8 cellular contexts compared by ENCODE assay signal in the genomic region with DNA sequence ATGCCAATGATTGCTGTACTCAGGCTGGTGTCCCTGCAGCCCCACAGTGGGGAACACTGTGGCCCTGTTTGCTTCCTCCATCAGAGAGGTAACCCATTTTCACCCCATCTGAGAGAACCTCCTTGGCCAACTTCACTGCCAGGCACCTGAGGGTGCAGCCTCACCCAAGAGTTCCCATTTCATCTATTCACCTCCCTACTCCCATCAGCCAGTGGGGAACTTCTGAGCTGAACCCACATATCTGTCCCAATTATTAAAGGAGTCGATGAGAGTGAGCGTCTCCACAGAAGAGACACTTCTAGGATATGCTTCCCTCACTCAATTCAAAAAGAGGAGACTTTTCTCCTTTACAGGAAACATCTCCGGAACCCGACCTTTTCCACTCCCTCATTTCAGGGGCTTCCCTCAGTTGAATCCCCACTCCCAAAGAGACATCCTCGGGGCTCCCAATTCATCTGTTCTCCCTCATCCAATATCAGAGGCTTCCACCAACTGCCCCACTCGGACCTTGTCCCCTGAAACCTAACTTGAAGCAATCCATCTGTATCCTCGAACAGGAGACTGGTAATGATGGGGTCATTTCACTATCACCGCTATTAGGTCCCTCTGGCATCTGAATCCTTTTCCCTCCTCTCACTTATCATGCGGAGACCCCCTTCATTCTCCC. TPM values are rescaled to one million over a fixed set of nuclear protein-coding genes. Genes with fewer than 3 reads are reported as not detected.
DNase-seq lines count a peak whose midpoint lies in the region; ATAC-seq and TF ChIP-seq lines count a peak whose summit lies in the region.

No MANE protein-coding gene starts in this region.

- H3K27ac ChIP-seq in DND-41 (ENCODE audit: low read length): peak overlapping the region; percentile 90
- peak overlapping the region; percentile 81 for H3K27ac ChIP-seq in RWPE2 (ENCODE audit: poor library complexity, severe bottlenecking)
- peak overlapping the region; percentile 96 to 100 (median 98) for H3K27ac ChIP-seq in esophagus muscularis mucosa (replicated peaks in 1 of 4)
- H3K27ac ChIP-seq in trophoblast cell (ENCODE audit: low read depth, low read length): peak overlapping the region; percentile 81

- H3K4me3 ChIP-seq in DND-41 (ENCODE audit: low read depth in 1 of 2, low read length in 2 of 2): peak overlapping the region; percentile 80 to 82
- peak overlapping the region; percentile 99 for H3K4me3 ChIP-seq in RWPE2 (ENCODE audit: severe bottlenecking)
- H3K4me3 ChIP-seq in esophagus muscularis mucosa: peak overlapping the region; percentile 77 to 95 (median 93)
- H3K4me3 ChIP-seq in trophoblast cell (ENCODE audit: low read depth, low read length): peak overlapping the region; percentile 93

- peaks cover 54% of the 10 kb centered on the region for H4K20me1 ChIP-seq in DND-41 (ENCODE audit: insufficient read depth, low read length)

- peaks cover 87% of the 10 kb centered on the region for H3K79me2 ChIP-seq in DND-41 (ENCODE audit: insufficient read depth, low read length)
- H3K79me2 ChIP-seq in trophoblast cell (ENCODE audit: control insufficient read depth, insufficient read depth, low read length, poor library complexity): peaks cover 26% of the 10 kb centered on the region

- WGBS in esophagus muscularis mucosa: 9% methylated on average over 9 of the region's 9 CpGs
- WGBS in trophoblast cell (ENCODE audit: extremely low coverage, insufficient coverage, insufficient read length): no CpG with 5 or more reads among the region's 9 CpGs

- TF ChIP-seq EP300 in esophagus muscularis mucosa (IDR thresholded peaks at IDR 0.05): no peak

- peak overlapping the region; percentile 97 for H2AK5ac ChIP-seq in trophoblast cell (ENCODE audit: low read length)

- peak overlapping the region; percentile 93 for H4K8ac ChIP-seq in trophoblast cell (ENCODE audit: low read depth, low read length)

- no peak for TF ChIP-seq POLR2A in esophagus muscularis mucosa (IDR thresholded peaks at IDR 0.05; ENCODE audit: low read depth)

- peak overlapping the region; percentile 97 for H2BK5ac ChIP-seq in trophoblast cell (ENCODE audit: low read depth, low read length, poor library complexity)

- H2AFZ ChIP-seq in DND-41 (ENCODE audit: low read depth, low read length): no peak overlapping the region
- peak overlapping the region; percentile 23 for H2AFZ ChIP-seq in trophoblast cell (ENCODE audit: insufficient read depth, low read length, poor library complexity)

- H2BK120ac ChIP-seq in trophoblast cell (ENCODE audit: insufficient read depth, low read length, poor library complexity): peak overlapping the region; percentile 96

- H3K4me2 ChIP-seq in DND-41 (ENCODE audit: insufficient read depth, low read length) (peak overlapping the region; percentile 91), trophoblast cell (ENCODE audit: low read length) (peak overlapping the region; percentile 77)

- H3K36me3 ChIP-seq in DND-41 (ENCODE audit: insufficient read depth, low read length) (peaks cover 19% of the 10 kb centered on the region), RWPE2 (ENCODE audit: low read depth) (peaks cover 32% of the 10 kb centered on the region), esophagus muscularis mucosa (no peaks in the 10 kb centered on the region), trophoblast cell (ENCODE audit: control insufficient read depth in 1 of 2, insufficient read depth in 2 of 2, low read length in 2 of 2) (peaks cover 0 to 8% of the 10 kb centered on the region in 2 experiments)

- no peaks in the 10 kb centered on the region for H3K9me3 ChIP-seq in DND-41 (ENCODE audit: insufficient read depth, low read length, severe bottlenecking)
- H3K9me3 ChIP-seq in RWPE2 (ENCODE audit: severe bottlenecking): no peaks in the 10 kb centered on the region
- no peaks in the 10 kb centered on the region for H3K9me3 ChIP-seq in esophagus muscularis mucosa
- no peaks in the 10 kb centered on the region for H3K9me3 ChIP-seq in trophoblast cell (ENCODE audit: insufficient read depth, low read depth, low read length)

- H3K18ac ChIP-seq in trophoblast cell (ENCODE audit: low read length): no peak overlapping the region

- no peak for TF ChIP-seq CTCF in DND-41 (IDR thresholded peaks at IDR 0.05; ENCODE audit: borderline replicate concordance, extremely low read depth, low read length, poor library complexity, severe bottlenecking)
- no peak for TF ChIP-seq CTCF in RWPE2 (IDR thresholded peaks at IDR 0.05; ENCODE audit: poor library complexity, severe bottlenecking)
- no peak for TF ChIP-seq CTCF in esophagus muscularis mucosa (IDR thresholded peaks at IDR 0.05)

- no peak for ATAC-seq in DND-41 (ENCODE audit: insufficient read depth, low read depth)
- ATAC-seq in RWPE2 (ENCODE audit: low read depth): no peak
- ATAC-seq in GM21737 (IDR thresholded peaks at IDR 0.05; ENCODE audit: unreplicated experiment): no peak
- no peak for ATAC-seq in HG02970 (IDR thresholded peaks at IDR 0.05; ENCODE audit: low FRiP score, unreplicated experiment)

- peak overlapping the region; percentile 12 for H2BK12ac ChIP-seq in trophoblast cell (ENCODE audit: low read length)

- H3K23ac ChIP-seq in trophoblast cell (ENCODE audit: low read length): no peak overlapping the region

- H3K27me3 ChIP-seq in DND-41 (ENCODE audit: insufficient read depth, low read length, poor library complexity) (no peaks in the 10 kb centered on the region), RWPE2 (ENCODE audit: insufficient read depth, poor library complexity, severe bottlenecking) (no peaks in the 10 kb centered on the region), esophagus muscularis mucosa (no peaks in the 10 kb centered on the region), trophoblast cell (ENCODE audit: insufficient read depth, low read length) (no peaks in the 10 kb centered on the region)

- H3K4me1 ChIP-seq in DND-41 (ENCODE audit: insufficient read depth, low read length) (peaks cover 63% of the 10 kb centered on the region), RWPE2 (ENCODE audit: insufficient read depth, poor library complexity, severe bottlenecking) (peaks cover 35% of the 10 kb centered on the region), esophagus muscularis mucosa (peaks cover 73 to 87% (median 84%) of the 10 kb centered on the region in 4 donors), trophoblast cell (ENCODE audit: control insufficient read depth in 1 of 2, insufficient read depth in 2 of 2, low read length in 2 of 2) (peaks cover 32 to 48% of the 10 kb centered on the region in 2 experiments)

- DNase-seq in DND-41 (no peak), RWPE2 (ENCODE audit: low spot score) (peak; percentile 71), esophagus muscularis mucosa (ENCODE audit: extremely low spot score) (no peak), trophoblast cell (no peak), NCI-H1105 treated with DMSO at 0.1 percent for 48 hours (lab: John Stamatoyannopoulos, UW) (no peak), ecto neural progenitor cell (ENCODE audit: low spot score) (no peak)

- H3K14ac ChIP-seq in trophoblast cell (ENCODE audit: low read length): peak overlapping the region; percentile 97

- peaks cover 24% of the 10 kb centered on the region for H3K79me1 ChIP-seq in trophoblast cell (ENCODE audit: low read length)

- peak overlapping the region; percentile 98 for H4K91ac ChIP-seq in trophoblast cell (ENCODE audit: low read depth, low read length)

- H4K12ac ChIP-seq in trophoblast cell (ENCODE audit: low read depth, low read length): peak overlapping the region; percentile 6

- H3K4ac ChIP-seq in trophoblast cell (ENCODE audit: low read depth, low read length): peak overlapping the region; percentile 100

- H3K9ac ChIP-seq in DND-41 (ENCODE audit: low read depth, low read length): peak overlapping the region; percentile 81
- H3K9ac ChIP-seq in trophoblast cell (ENCODE audit: low read length): peak overlapping the region; percentile 97

- intact Hi-C loops in esophagus muscularis mucosa (cut with DNase I): no loop called here

RNA-seq across cellular contexts. Expression of a gene that starts 1.0 kb away (rescaled TPM):
- total RNA-seq in esophagus muscularis mucosa: 100 to 1,000 TPM in 1 of 4 donors, 10 to 100 TPM in 3; 66.8 to 104 (median 78.3) TPM
- polyA plus RNA-seq in trophoblast cell (2013): 238 and 250 TPM in 2 replicates

RNA-seq across cellular contexts. Expression of a gene that starts 41.6 kb away (rescaled TPM):
- total RNA-seq in esophagus muscularis mucosa: 10 to 100 TPM; 22.2 to 50.3 (median 30.7) TPM
- 132 and 134 TPM in 2 replicates for polyA plus RNA-seq in trophoblast cell (2013)
